In the genomic region with DNA sequence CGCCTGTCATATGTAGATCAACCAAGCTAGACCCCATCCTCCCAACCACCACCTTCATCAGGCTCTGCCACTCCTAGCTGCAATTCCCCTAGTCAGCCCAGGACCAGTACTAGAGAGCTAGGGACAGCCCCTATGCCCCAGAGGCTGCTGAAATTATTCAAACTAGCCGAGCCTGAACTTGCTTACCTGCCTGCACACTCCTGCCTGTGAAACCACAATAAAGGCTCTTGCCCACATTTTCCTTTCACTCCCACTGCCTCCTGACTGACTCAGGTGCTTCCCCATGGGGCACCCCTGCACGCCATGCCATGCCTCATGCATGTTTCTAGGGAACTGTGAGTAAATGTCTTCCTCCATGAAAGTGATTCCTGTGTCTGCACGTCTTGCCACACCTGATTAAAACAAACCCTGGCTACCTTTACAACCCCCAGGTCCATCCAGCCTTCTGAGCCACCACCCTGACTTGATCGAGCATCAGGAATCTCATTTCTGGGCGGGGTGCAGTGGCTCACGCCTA, we compare ENCODE assay signal across 7 cellular contexts.
DNase-seq lines count a peak whose midpoint lies in the region; ATAC-seq lines count a peak whose summit lies in the region.

No MANE protein-coding gene starts in this region.

- no peak overlapping the region for H3K4me3 Mint-ChIP-seq in activated naive CD4-positive, alpha-beta T cell treated with anti-CD3 and anti-CD28 coated beads for 36 hours

- ATAC-seq in GM21390 (IDR thresholded peaks at IDR 0.05; ENCODE audit: unreplicated experiment) (peak; percentile 77), HG03521 (IDR thresholded peaks at IDR 0.05; ENCODE audit: unreplicated experiment) (peak; percentile 62)

- H3K9me2 ChIP-seq in GM23248 (ENCODE audit: insufficient read depth) = no peaks in the 10 kb centered on the region

- peaks cover 4% of the 10 kb centered on the region for H3K36me3 Mint-ChIP-seq in activated naive CD4-positive, alpha-beta T cell treated with anti-CD3 and anti-CD28 coated beads for 36 hours (ENCODE audit: low read depth)

- no peak overlapping the region for H3K27ac ChIP-seq in GM23248

- no peak overlapping the region for H3K4me3 ChIP-seq in GM23248

- H3F3A ChIP-seq in GM23248 (ENCODE audit: insufficient read depth) = peaks cover 7% of the 10 kb centered on the region; the same call in 1 of the 2 replicates

- no peaks in the 10 kb centered on the region for H3K27me3 Mint-ChIP-seq in activated naive CD4-positive, alpha-beta T cell treated with anti-CD3 and anti-CD28 coated beads for 36 hours (ENCODE audit: low read depth)

- intact Hi-C loops in activated naive CD4-positive, alpha-beta T cell treated with anti-CD3 and anti-CD28 coated beads for 36 hours (cut with micrococcal nuclease) = loop anchor here (1.0 to 10.0 kb wide), 11 partner anchors 8 to 684 kb away; a partner anchor contains a TSS

- H3K4me1 Mint-ChIP-seq in activated naive CD4-positive, alpha-beta T cell treated with anti-CD3 and anti-CD28 coated beads for 36 hours (ENCODE audit: low read depth) = peaks cover 80% of the 10 kb centered on the region

- peak; percentile 97 for DNase-seq in activated naive CD4-positive, alpha-beta T cell treated with anti-CD3 and anti-CD28 coated beads for 36 hours
- peak; percentile 91 for DNase-seq in stimulated activated CD4-positive, alpha-beta T cell treated with anti-CD3 and anti-CD28 coated beads, Interleukin-4, amount 100 ng/mL, for 24 hours
- DNase-seq in GM23248 (no peak), GDM1 (lab: John Stamatoyannopoulos, UW) (no peak), RKO (ENCODE audit: low spot score) (no peak)

- H3K27me3 ChIP-seq in GM23248 (replicated peaks; ENCODE audit: insufficient read depth) = no peaks in the 10 kb centered on the region

- peaks cover 5% of the 10 kb centered on the region for H3K9me3 Mint-ChIP-seq in activated naive CD4-positive, alpha-beta T cell treated with anti-CD3 and anti-CD28 coated beads for 36 hours

- H3K4me2 ChIP-seq in GM23248 (ENCODE audit: unreplicated experiment) = no peak overlapping the region

- H3K9me3 ChIP-seq in GM23248 (ENCODE audit: low read depth) = no peaks in the 10 kb centered on the region

- peak overlapping the region; percentile 95 for H3K27ac Mint-ChIP-seq in activated naive CD4-positive, alpha-beta T cell treated with anti-CD3 and anti-CD28 coated beads for 36 hours

- in situ Hi-C loops in GM23248 (cut with MboI) = loop anchor here (10.0 kb wide), 1 partner anchor 66 kb away; a partner anchor contains a TSS

- H3K9ac ChIP-seq in GM23248 = no peak overlapping the region

- H2AFZ ChIP-seq in GM23248 = no peak overlapping the region

- peaks cover 15% of the 10 kb centered on the region for H3K4me1 ChIP-seq in GM23248 (ENCODE audit: insufficient read depth)

- no peaks in the 10 kb centered on the region for H3K36me3 ChIP-seq in GM23248 (ENCODE audit: low read depth)

- WGBS in GM23248 (ENCODE audit: low coverage in 1 of 2, low lambda C conversion rate in 2 of 2, missing lambda C conversion rate in 2 of 2), 2 experiments = 74 to 78% methylated on average over 7 of the region's 7 CpGs

- no peaks in the 10 kb centered on the region for H3K79me2 ChIP-seq in GM23248 (ENCODE audit: insufficient read depth)

- CTCF ChIA-PET in activated naive CD4-positive, alpha-beta T cell treated with anti-CD3 and anti-CD28 coated beads for 36 hours (lab: Charles Lee) = interaction anchor here (0.8 to 4.3 kb wide), 15 partner anchors 10 to 269 kb away, joined by 3 to 23 read pairs (median 4); a partner anchor contains a TSS

- no peaks in the 10 kb centered on the region for H4K20me1 ChIP-seq in GM23248 (ENCODE audit: insufficient read depth)

Comparison
In these comparisons a context has a peak if more than half of its experiments do, and no peak if none do; other contexts are left out.
1. DNase-seq: peak in activated naive CD4-positive, alpha-beta T cell treated with anti-CD3 and anti-CD28 coated beads for 36 hours (single experiment) and stimulated activated CD4-positive, alpha-beta T cell treated with anti-CD3 and anti-CD28 coated beads, Interleukin-4, amount 100 ng/mL, for 24 hours (single experiment); none in GM23248 (single experiment), GDM1 (single experiment) and RKO (single experiment).